ENCODE assay signal across 8 cellular contexts in the genomic region with DNA sequence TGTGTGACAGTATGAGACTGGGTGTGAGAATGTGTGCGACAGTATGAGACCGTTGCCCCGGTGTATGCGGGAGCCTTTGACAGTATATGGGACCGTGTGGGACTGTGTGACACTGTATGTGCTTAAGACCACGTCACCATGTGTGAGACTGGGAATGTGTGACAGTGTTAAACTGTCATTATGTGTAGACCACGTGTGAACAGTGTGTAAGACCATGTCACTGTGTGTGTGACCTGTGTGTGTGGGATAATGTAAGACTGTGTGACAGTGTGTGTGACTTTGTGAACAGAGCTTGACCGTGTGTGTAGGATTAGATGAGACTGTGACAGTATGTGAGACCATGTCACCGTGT. TPM values are rescaled to one million over a fixed set of nuclear protein-coding genes. Genes with fewer than 3 reads are reported as not detected.
A peak's percentile ranks its signal among the peaks of the same experiment; 100 is the strongest.
DNase-seq lines count a peak whose midpoint lies in the region; ATAC-seq and TF ChIP-seq lines count a peak whose summit lies in the region.

No MANE protein-coding gene starts in this region.

- H3K36me3 ChIP-seq in liver (ENCODE audit: control insufficient read depth in 4 of 4, insufficient read depth in 3 of 4, low read depth in 1 of 4, low read length in 3 of 4) (peaks cover 10 to 35% (median 31%) of the 10 kb centered on the region in 4 donors), upper lobe of right lung (peaks cover 24% of the 10 kb centered on the region)

- TF ChIP-seq RAD21 in liver (IDR thresholded peaks at IDR 0.05) = no peak

- H3K27ac ChIP-seq in 22Rv1 = peak overlapping the region; percentile 80
- no peak overlapping the region for H3K27ac ChIP-seq in liver (ENCODE audit: low read depth in 1 of 2, low read length in 2 of 2)
- peak overlapping the region; percentile 96 for H3K27ac ChIP-seq in upper lobe of right lung

- H3K9me3 Mint-ChIP-seq in activated naive CD4-positive, alpha-beta T cell treated with anti-CD3 and anti-CD28 coated beads, Interleukin-2, amount 50 U/mL, for 72 hours = peaks cover 43 to 56% of the 10 kb centered on the region in 2 donors

- H3K9me3 ChIP-seq in liver (ENCODE audit: control insufficient read depth in 4 of 4, low read length in 3 of 4) (peaks cover 14 to 50% (median 45%) of the 10 kb centered on the region in 4 donors), upper lobe of right lung (peaks cover 13% of the 10 kb centered on the region)

- ATAC-seq in HG02610 (IDR thresholded peaks at IDR 0.05; ENCODE audit: unreplicated experiment) (peak; percentile 7), upper lobe of right lung (no peak), GM19351 (IDR thresholded peaks at IDR 0.05; ENCODE audit: unreplicated experiment) (no peak)
- ATAC-seq in activated naive CD4-positive, alpha-beta T cell treated with anti-CD3 and anti-CD28 coated beads, Interleukin-2, amount 50 U/mL, for 72 hours = peak; percentile 2 to 25

- 63% methylated on average over 9 of the region's 9 CpGs for WGBS in liver

- H3K27me3 ChIP-seq in liver (ENCODE audit: control insufficient read depth in 4 of 4, insufficient read depth in 4 of 4, low read length in 3 of 4) (no peaks in the 10 kb centered on the region), upper lobe of right lung (no peaks in the 10 kb centered on the region)

- TF ChIP-seq CTCF in 22Rv1 (IDR thresholded peaks at IDR 0.05) (no peak), liver (IDR thresholded peaks at IDR 0.05; ENCODE audit: low read depth, low read length, missing input control) (no peak), upper lobe of right lung (IDR thresholded peaks at IDR 0.05) (no peak)

- H3K27ac Mint-ChIP-seq in activated naive CD4-positive, alpha-beta T cell treated with anti-CD3 and anti-CD28 coated beads, Interleukin-2, amount 50 U/mL, for 72 hours = peak overlapping the region; percentile 4 to 97

- intact Hi-C loops in upper lobe of right lung (cut with DNase I) = no loop called here

- H3K4me1 ChIP-seq in liver (ENCODE audit: control insufficient read depth in 4 of 4, insufficient read depth in 4 of 4, low read length in 3 of 4) = peaks cover 0 to 16% (median 8%) of the 10 kb centered on the region in 4 donors
- peaks cover 7% of the 10 kb centered on the region for H3K4me1 ChIP-seq in upper lobe of right lung

- H3K36me3 Mint-ChIP-seq in activated naive CD4-positive, alpha-beta T cell treated with anti-CD3 and anti-CD28 coated beads, Interleukin-2, amount 50 U/mL, for 72 hours = peaks cover 62 to 95% of the 10 kb centered on the region in 2 donors

- peak overlapping the region; percentile 60 to 94 (median 91) for H3K4me3 ChIP-seq in liver (ENCODE audit: low read depth in 1 of 3, low read length in 3 of 3)
- peak overlapping the region; percentile 76 for H3K4me3 ChIP-seq in upper lobe of right lung

- no peak for DNase-seq in activated naive CD4-positive, alpha-beta T cell treated with anti-CD3 and anti-CD28 coated beads, Interleukin-2, amount 50 U/mL, for 72 hours (ENCODE audit: low spot score in 2 of 2)
- no peak for DNase-seq in upper lobe of right lung
- DNase-seq in NCI-H748 (lab: John Stamatoyannopoulos, UW; ENCODE audit: unreplicated experiment) = no peak
- no peak for DNase-seq in NCI-H345 (lab: John Stamatoyannopoulos, UW)

- peak overlapping the region; percentile 57 to 83 for H3K9ac ChIP-seq in liver (ENCODE audit: low read depth in 1 of 2, low read length in 2 of 2)

TF ChIP-seq in liver, 16 proteins besides CTCF, POLR2A, EP300 and RAD21:
- TF ChIP-seq GABPA (IDR thresholded peaks at IDR 0.05 in 1 of 2, conservative IDR thresholded peaks at IDR 0.05 in 1 of 2) (no peak), JUND (IDR thresholded peaks at IDR 0.05) (no peak), FOXA2 (IDR thresholded peaks at IDR 0.05) (no peak), FOXA1 (IDR thresholded peaks at IDR 0.05) (no peak), TAF1 (conservative IDR thresholded peaks at IDR 0.05) (no peak), HNF4G (IDR thresholded peaks at IDR 0.05) (no peak), EGR1 (IDR thresholded peaks at IDR 0.05; ENCODE audit: low read depth in 2 of 2) (no peak), NR2F2 (IDR thresholded peaks at IDR 0.05) (no peak)
- TF ChIP-seq, protein P1, sequence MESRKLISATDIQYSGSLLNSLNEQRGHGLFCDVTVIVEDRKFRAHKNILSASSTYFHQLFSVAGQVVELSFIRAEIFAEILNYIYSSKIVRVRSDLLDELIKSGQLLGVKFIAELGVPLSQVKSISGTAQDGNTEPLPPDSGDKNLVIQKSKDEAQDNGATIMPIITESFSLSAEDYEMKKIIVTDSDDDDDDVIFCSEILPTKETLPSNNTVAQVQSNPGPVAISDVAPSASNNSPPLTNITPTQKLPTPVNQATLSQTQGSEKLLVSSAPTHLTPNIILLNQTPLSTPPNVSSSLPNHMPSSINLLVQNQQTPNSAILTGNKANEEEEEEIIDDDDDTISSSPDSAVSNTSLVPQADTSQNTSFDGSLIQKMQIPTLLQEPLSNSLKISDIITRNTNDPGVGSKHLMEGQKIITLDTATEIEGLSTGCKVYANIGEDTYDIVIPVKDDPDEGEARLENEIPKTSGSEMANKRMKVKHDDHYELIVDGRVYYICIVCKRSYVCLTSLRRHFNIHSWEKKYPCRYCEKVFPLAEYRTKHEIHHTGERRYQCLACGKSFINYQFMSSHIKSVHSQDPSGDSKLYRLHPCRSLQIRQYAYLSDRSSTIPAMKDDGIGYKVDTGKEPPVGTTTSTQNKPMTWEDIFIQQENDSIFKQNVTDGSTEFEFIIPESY (IDR thresholded peaks at IDR 0.05) = no peak
- TF ChIP-seq, protein P2, sequence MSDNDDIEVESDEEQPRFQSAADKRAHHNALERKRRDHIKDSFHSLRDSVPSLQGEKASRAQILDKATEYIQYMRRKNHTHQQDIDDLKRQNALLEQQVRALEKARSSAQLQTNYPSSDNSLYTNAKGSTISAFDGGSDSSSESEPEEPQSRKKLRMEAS (IDR thresholded peaks at IDR 0.05) = no peak

RNA-seq across cellular contexts. Expression of a gene that starts 0.5 kb away (rescaled TPM):
- total RNA-seq in activated naive CD4-positive, alpha-beta T cell treated with anti-CD3 and anti-CD28 coated beads, Interleukin-2, amount 50 U/mL, for 72 hours = 1 to 10 TPM in 1 of 2 donors, under 1 TPM in 1; 0.88 to 1.6 TPM
- total RNA-seq in liver (1 to 10 TPM; 2.3 to 2.5 TPM), upper lobe of right lung (9.3 TPM)
- polyA plus RNA-seq in liver = 1 to 10 TPM in 1 of 2 donors, under 1 TPM in 1; 0.75 to 1.5 TPM

RNA-seq across cellular contexts. Expression of a gene that starts 11.3 kb away (rescaled TPM):
- 1 to 10 TPM in 1 of 2 donors, under 1 TPM in 1; 0.84 to 3.5 TPM for total RNA-seq in activated naive CD4-positive, alpha-beta T cell treated with anti-CD3 and anti-CD28 coated beads, Interleukin-2, amount 50 U/mL, for 72 hours
- 1 to 10 TPM; 1.3 to 2.1 TPM for total RNA-seq in liver
- polyA plus RNA-seq in liver = 1 to 10 TPM; 1.3 to 1.5 TPM
- total RNA-seq in upper lobe of right lung = 4.2 TPM

Comparison
In these comparisons a context has a peak if more than half of its experiments do, and no peak if none do; other contexts are left out.
1. H3K27ac ChIP-seq: peak in 22Rv1 (single experiment) and upper lobe of right lung (single experiment); none in liver (0 of 2).
2. ATAC-seq: peak in HG02610 (single experiment) and activated naive CD4-positive, alpha-beta T cell treated with anti-CD3 and anti-CD28 coated beads, Interleukin-2, amount 50 U/mL, for 72 hours (2 of 2); none in upper lobe of right lung (single experiment) and GM19351 (single experiment).